17 cellular contexts compared by ENCODE assay signal in the genomic region with DNA sequence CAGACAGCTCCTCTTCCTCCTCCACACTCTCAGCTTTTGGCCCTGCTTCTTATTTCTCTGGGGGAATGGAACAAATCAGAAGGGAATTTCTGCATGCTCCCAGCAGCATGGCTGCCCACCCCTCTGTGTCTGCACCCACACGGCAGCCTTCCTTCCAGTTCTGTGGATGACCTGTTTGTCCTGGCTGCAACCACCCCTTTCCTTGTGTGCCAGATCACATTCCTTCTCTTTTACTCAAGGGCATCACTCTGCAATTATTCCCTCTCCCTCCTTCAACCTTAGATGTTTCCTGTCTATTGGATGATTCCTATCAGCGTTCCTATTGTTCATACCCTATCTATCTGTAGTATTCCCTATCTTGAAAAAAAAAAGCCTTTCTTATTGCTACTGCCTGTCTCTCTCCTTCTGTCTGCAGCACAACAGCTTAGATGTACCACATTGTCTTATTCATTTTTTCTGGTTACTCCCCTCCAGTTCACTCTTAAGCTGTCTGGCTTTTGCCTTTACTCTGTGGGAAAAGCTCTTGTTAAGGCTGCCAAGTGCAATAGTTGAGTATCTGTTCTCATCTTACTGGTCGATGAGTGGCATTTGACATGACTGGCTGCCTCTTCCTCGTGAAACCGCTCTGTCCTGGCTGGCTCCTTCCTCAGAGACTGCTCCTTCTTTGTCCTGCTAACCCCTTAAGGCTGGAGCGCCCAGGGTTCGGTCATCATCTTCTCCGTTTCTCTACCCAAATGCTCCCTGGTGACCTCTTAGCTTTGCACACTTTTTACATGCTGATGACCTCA.
"Had no signal": no experiment of that assay in that cellular context is flagged by ENCODE, and none has a peak within 500 bp of the region (broad histone marks: within the 10 kb centered on the region; RNA-seq: fewer than 3 reads in every experiment).

No MANE protein-coding gene starts in this region.

- DNase-seq: activated CD4-positive, alpha-beta memory T cell treated with anti-CD3 and anti-CD28 coated beads for 36 hours; activated CD8-positive, alpha-beta memory T cell treated with anti-CD3 and anti-CD28 coated beads, Interleukin-2, amount 10 ng/mL, durations not matched to agents 7 days and 5 days; activated naive CD4-positive, alpha-beta T cell treated with anti-CD3 and anti-CD28 coated beads, Interleukin-2, amount 10 ng/mL, durations not matched to agents 7 days and 5 days; activated T-cell treated with anti-CD3 and anti-CD28 coated beads, Interleukin-2, amount 50 U/mL, for 24 hours; body of pancreas; caudate nucleus; colonic mucosa; foreskin fibroblast; hippocampal formation; left ventricle myocardium superior; mesendoderm; sigmoid colon; stimulated activated CD4-positive, alpha-beta T cell treated with anti-CD3 and anti-CD28 coated beads, Interleukin-1b, Interleukin-23, amount 100 ng/mL, for 48 hours; stomach; T1000; testis; upper lobe of right lung had no signal

- H3K9me3 ChIP-seq: body of pancreas, colonic mucosa, sigmoid colon, stomach, testis, upper lobe of right lung had no signal

- H3K36me3 ChIP-seq: colonic mucosa, sigmoid colon, stomach, upper lobe of right lung had no signal

- ATAC-seq: activated CD8-positive, alpha-beta memory T cell treated with anti-CD3 and anti-CD28 coated beads, Interleukin-2, amount 10 ng/mL, durations not matched to agents 7 days and 5 days; body of pancreas; left ventricle myocardium superior; upper lobe of right lung had no signal

- H3K27ac ChIP-seq: body of pancreas, colonic mucosa, sigmoid colon, stomach, testis, upper lobe of right lung had no signal

- H3K4me3 ChIP-seq: body of pancreas, colonic mucosa, sigmoid colon, stomach, testis, upper lobe of right lung had no signal

- H3K4me1 ChIP-seq: body of pancreas, colonic mucosa, sigmoid colon, stomach, testis, upper lobe of right lung had no signal

- H3K27me3 ChIP-seq: body of pancreas, colonic mucosa, testis, upper lobe of right lung had no signal
